ENCODE assay signal across 16 cellular contexts in the genomic region with DNA sequence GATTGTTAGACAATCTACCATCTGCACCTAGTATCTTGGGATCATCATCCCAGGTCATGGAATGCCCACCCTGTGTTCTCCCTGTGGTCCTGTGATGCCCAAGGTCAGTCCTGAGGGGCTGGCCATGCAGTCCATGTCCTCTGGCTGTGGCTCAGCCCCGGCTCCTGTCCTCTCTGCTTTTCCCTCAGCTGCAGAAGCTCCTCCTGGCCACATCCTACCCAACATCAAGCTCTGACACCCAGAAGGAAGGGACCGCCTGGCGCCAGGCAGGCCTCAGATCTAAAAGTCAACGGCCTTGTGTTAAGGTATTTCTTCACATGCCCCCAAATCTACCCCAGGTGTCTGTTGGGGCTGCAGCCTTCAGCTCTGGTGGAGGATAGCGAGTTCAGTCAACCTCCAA.
A peak's percentile ranks its signal among the peaks of the same experiment; 100 is the strongest.
DNase-seq lines count a peak whose midpoint lies in the region; ATAC-seq and TF ChIP-seq lines count a peak whose summit lies in the region.
"Had no signal": no experiment of that assay in that cellular context is flagged by ENCODE, and none has a peak within 500 bp of the region (broad histone marks: within the 10 kb centered on the region; RNA-seq: fewer than 3 reads in every experiment).

No MANE protein-coding gene starts in this region.

- no peak overlapping the region for H3K18ac ChIP-seq in trophoblast cell (ENCODE audit: low read length)

- H2AFZ ChIP-seq in trophoblast cell (ENCODE audit: insufficient read depth, low read length, poor library complexity), result no peak overlapping the region

- H3K4ac ChIP-seq in trophoblast cell (ENCODE audit: low read depth, low read length), result no peak overlapping the region

- H3K14ac ChIP-seq in trophoblast cell (ENCODE audit: low read length), result no peak overlapping the region

- H3K4me1 Mint-ChIP-seq in MCF 10A (ENCODE audit: insufficient read depth, unreplicated experiment), result peaks cover 12% of the 10 kb centered on the region

- no peak overlapping the region for H4K8ac ChIP-seq in trophoblast cell (ENCODE audit: low read depth, low read length)

- H3K27me3 ChIP-seq in breast epithelium (no peaks in the 10 kb centered on the region), A673 (replicated peaks; ENCODE audit: insufficient read depth, low read depth, low read length, poor library complexity) (no peaks in the 10 kb centered on the region), trophoblast cell (ENCODE audit: insufficient read depth, low read length) (no peaks in the 10 kb centered on the region), left lung (no peaks in the 10 kb centered on the region)
- H3K27me3 ChIP-seq: BLaER1 treated with 17β-estradiol and CSF1 and Interleukin-3, amounts not matched to agents 10 nM and 100 nM had no signal

- no CpG with 5 or more reads among the region's 5 CpGs for WGBS in trophoblast cell (ENCODE audit: extremely low coverage, insufficient coverage, insufficient read length)

- peak overlapping the region; percentile 42 for H3K27ac Mint-ChIP-seq in MCF 10A (ENCODE audit: low read depth, unreplicated experiment)
- H3K27ac Mint-ChIP-seq: CD8-positive, alpha-beta T cell; H9 had no signal

- CTCF ChIA-PET in MCF 10A (lab: Yijun Ruan, JAX), result interaction anchor here (0.7 to 42.7 kb wide), 24 partner anchors 9 to 1378 kb away, joined by 3 to 1621 read pairs (median 5); partner anchors contain the start of genes PDE6A and SLC26A2
- CTCF ChIA-PET in A673 (lab: Charles Lee), result interaction anchor here (1.1 to 1.2 kb wide), 2 partner anchors 192 to 1828 kb away, joined by 5 to 10 read pairs; no protein-coding TSS in a partner anchor

- BruUV-seq in MCF 10A (replicated peaks; lab: Mats Ljungman, UMichigan) (no TSS peak), A673 (replicated peaks; lab: Mats Ljungman, UMichigan) (no TSS peak)

- peaks cover 54% of the 10 kb centered on the region for H3K36me3 Mint-ChIP-seq in MCF 10A (ENCODE audit: insufficient read depth, unreplicated experiment)

- ATAC-seq in HG02610 (IDR thresholded peaks at IDR 0.05; ENCODE audit: unreplicated experiment) (no peak), left lung (no peak)
- ATAC-seq: A549; CD8-positive, alpha-beta T cell had no signal

- H3K27me3 Mint-ChIP-seq in MCF 10A (ENCODE audit: insufficient read depth, unreplicated experiment), result no peaks in the 10 kb centered on the region

- H3K4me3 ChIP-seq in breast epithelium, result no peak overlapping the region
- no peak overlapping the region for H3K4me3 ChIP-seq in A673 (ENCODE audit: low read depth, low read length, poor library complexity, severe bottlenecking)
- no peak overlapping the region for H3K4me3 ChIP-seq in trophoblast cell (ENCODE audit: low read depth, low read length)
- no peak overlapping the region for H3K4me3 ChIP-seq in left lung
- H3K4me3 ChIP-seq: A549; BLaER1 treated with 17β-estradiol and CSF1 and Interleukin-3, amounts not matched to agents 10 nM and 100 nM had no signal

- H3K23ac ChIP-seq in trophoblast cell (ENCODE audit: low read length), result no peak overlapping the region

- H3K27ac ChIP-seq in breast epithelium, result no peak overlapping the region
- peak overlapping the region; percentile 26 for H3K27ac ChIP-seq in A673 (ENCODE audit: low read depth, low read length, poor library complexity, severe bottlenecking)
- H3K27ac ChIP-seq in VCaP, result peak overlapping the region; percentile 60
- no peak overlapping the region for H3K27ac ChIP-seq in trophoblast cell (ENCODE audit: low read depth, low read length)
- no peak overlapping the region for H3K27ac ChIP-seq in left lung
- H3K27ac ChIP-seq: A549; BLaER1 treated with 17β-estradiol and CSF1 and Interleukin-3, amounts not matched to agents 10 nM and 100 nM had no signal

- TF ChIP-seq CTCF in MCF 10A (IDR thresholded peaks at IDR 0.05; ENCODE audit: unreplicated experiment) (no peak), breast epithelium (IDR thresholded peaks at IDR 0.05) (no peak), A673 (conservative IDR thresholded peaks at IDR 0.05; ENCODE audit: low read depth, low read length) (no peak), VCaP (conservative IDR thresholded peaks at IDR 0.05) (no peak), left lung (IDR thresholded peaks at IDR 0.05) (no peak)

- no peaks in the 10 kb centered on the region for H3K9me3 ChIP-seq in breast epithelium
- no peaks in the 10 kb centered on the region for H3K9me3 ChIP-seq in A673 (ENCODE audit: low read depth, low read length, poor library complexity, severe bottlenecking)
- no peaks in the 10 kb centered on the region for H3K9me3 ChIP-seq in trophoblast cell (ENCODE audit: insufficient read depth, low read depth, low read length)
- H3K9me3 ChIP-seq in left lung, result no peaks in the 10 kb centered on the region
- H3K9me3 ChIP-seq: A549; BLaER1 treated with 17β-estradiol and CSF1 and Interleukin-3, amounts not matched to agents 10 nM and 100 nM had no signal

- H3K79me2 ChIP-seq in trophoblast cell (ENCODE audit: control insufficient read depth, insufficient read depth, low read length, poor library complexity), result peaks cover 4% of the 10 kb centered on the region

- no peak overlapping the region for H4K12ac ChIP-seq in trophoblast cell (ENCODE audit: low read depth, low read length)

- DNase-seq in MCF 10A (ENCODE audit: unreplicated experiment), result no peak
- DNase-seq in breast epithelium (ENCODE audit: low spot score in 2 of 2), result no peak
- DNase-seq in A673 (ENCODE audit: low spot score), result no peak
- DNase-seq in trophoblast cell, result no peak
- no peak for DNase-seq in NCI-H82 (lab: John Stamatoyannopoulos, UW)
- no peak for DNase-seq in left lung
- DNase-seq: Calu3; CD8-positive, alpha-beta T cell; DMS53; DND-41; EL; H9 had no signal

- POLR2A ChIA-PET in MCF 10A (lab: Yijun Ruan, JAX), result interaction anchor here (0.6 to 2.1 kb wide), 9 partner anchors 8 to 225 kb away, joined by 3 to 7 read pairs (median 3); partner anchors contain the start of genes HMGXB3 and TIGD6
- POLR2A ChIA-PET in A673 (lab: Charles Lee; ENCODE audit: low non-redundant PET), result no interaction called here

- no peaks in the 10 kb centered on the region for H3K4me1 ChIP-seq in breast epithelium
- H3K4me1 ChIP-seq in A673 (ENCODE audit: insufficient read depth, low read length, poor library complexity, severe bottlenecking), result peaks cover 4% of the 10 kb centered on the region
- H3K4me1 ChIP-seq in trophoblast cell (ENCODE audit: control insufficient read depth in 1 of 2, insufficient read depth in 2 of 2, low read length in 2 of 2), result peaks cover 15 to 18% of the 10 kb centered on the region in 2 experiments
- no peaks in the 10 kb centered on the region for H3K4me1 ChIP-seq in left lung

- peak overlapping the region; percentile 9 for H4K91ac ChIP-seq in trophoblast cell (ENCODE audit: low read depth, low read length)

- TF ChIP-seq POLR2A in breast epithelium (IDR thresholded peaks at IDR 0.05), result no peak

- no peaks in the 10 kb centered on the region for H3K36me3 ChIP-seq in breast epithelium
- H3K36me3 ChIP-seq in A673 (ENCODE audit: insufficient read depth, low read length, poor library complexity, severe bottlenecking), result no peaks in the 10 kb centered on the region
- H3K36me3 ChIP-seq in trophoblast cell (ENCODE audit: control insufficient read depth in 1 of 2, insufficient read depth in 2 of 2, low read length in 2 of 2), result no peaks in the 10 kb centered on the region
- peaks cover 0 to 14% of the 10 kb centered on the region in 2 donors for H3K36me3 ChIP-seq in left lung

- H2BK5ac ChIP-seq in trophoblast cell (ENCODE audit: low read depth, low read length, poor library complexity), result no peak overlapping the region

- no peak overlapping the region for H2BK120ac ChIP-seq in trophoblast cell (ENCODE audit: insufficient read depth, low read length, poor library complexity)

- no peak overlapping the region for H2BK12ac ChIP-seq in trophoblast cell (ENCODE audit: low read length)

- peaks cover 10% of the 10 kb centered on the region for H3K79me1 ChIP-seq in trophoblast cell (ENCODE audit: low read length)

- H2AK5ac ChIP-seq in trophoblast cell (ENCODE audit: low read length), result peak overlapping the region; percentile 18

- H3K4me2 ChIP-seq in trophoblast cell (ENCODE audit: low read length), result no peak overlapping the region
- H3K4me2 ChIP-seq: A549 had no signal

- no peak overlapping the region for H3K9ac ChIP-seq in trophoblast cell (ENCODE audit: low read length)

- H3K4me3 Mint-ChIP-seq in MCF 10A (ENCODE audit: unreplicated experiment), result no peak overlapping the region
- H3K4me3 Mint-ChIP-seq: CD8-positive, alpha-beta T cell; H9 had no signal

- no peaks in the 10 kb centered on the region for H3K9me3 Mint-ChIP-seq in MCF 10A (ENCODE audit: unreplicated experiment)
- H3K9me3 Mint-ChIP-seq: CD8-positive, alpha-beta T cell; H9 had no signal

- intact Hi-C loops in MCF 10A (cut with micrococcal nuclease) (loop anchor here (10.0 kb wide), 1 partner anchor 524 kb away; the partner anchor contains the start of gene TCOF1), breast epithelium (cut with DNase I; ENCODE audit: low total_unique reads) (loop anchor here (10.0 kb wide), 1 partner anchor 154 kb away; no protein-coding TSS in a partner anchor), A673 (cut with micrococcal nuclease; ENCODE audit: unreplicated experiment) (loop anchor here (10.0 kb wide), 1 partner anchor 284 kb away; no protein-coding TSS in a partner anchor), left lung (cut with DNase I) (loop anchor here in 1 of 2 donors (10.0 kb wide), 1 partner anchor 154 kb away; no protein-coding TSS in a partner anchor)

Comparison
In these comparisons a context has a peak if more than half of its experiments do, and no peak if none do; other contexts are left out.
1. H3K27ac ChIP-seq: peak in A673 (single experiment) and VCaP (single experiment); none in breast epithelium (0 of 2), trophoblast cell (single experiment) and left lung (0 of 2).